In the genomic region with DNA sequence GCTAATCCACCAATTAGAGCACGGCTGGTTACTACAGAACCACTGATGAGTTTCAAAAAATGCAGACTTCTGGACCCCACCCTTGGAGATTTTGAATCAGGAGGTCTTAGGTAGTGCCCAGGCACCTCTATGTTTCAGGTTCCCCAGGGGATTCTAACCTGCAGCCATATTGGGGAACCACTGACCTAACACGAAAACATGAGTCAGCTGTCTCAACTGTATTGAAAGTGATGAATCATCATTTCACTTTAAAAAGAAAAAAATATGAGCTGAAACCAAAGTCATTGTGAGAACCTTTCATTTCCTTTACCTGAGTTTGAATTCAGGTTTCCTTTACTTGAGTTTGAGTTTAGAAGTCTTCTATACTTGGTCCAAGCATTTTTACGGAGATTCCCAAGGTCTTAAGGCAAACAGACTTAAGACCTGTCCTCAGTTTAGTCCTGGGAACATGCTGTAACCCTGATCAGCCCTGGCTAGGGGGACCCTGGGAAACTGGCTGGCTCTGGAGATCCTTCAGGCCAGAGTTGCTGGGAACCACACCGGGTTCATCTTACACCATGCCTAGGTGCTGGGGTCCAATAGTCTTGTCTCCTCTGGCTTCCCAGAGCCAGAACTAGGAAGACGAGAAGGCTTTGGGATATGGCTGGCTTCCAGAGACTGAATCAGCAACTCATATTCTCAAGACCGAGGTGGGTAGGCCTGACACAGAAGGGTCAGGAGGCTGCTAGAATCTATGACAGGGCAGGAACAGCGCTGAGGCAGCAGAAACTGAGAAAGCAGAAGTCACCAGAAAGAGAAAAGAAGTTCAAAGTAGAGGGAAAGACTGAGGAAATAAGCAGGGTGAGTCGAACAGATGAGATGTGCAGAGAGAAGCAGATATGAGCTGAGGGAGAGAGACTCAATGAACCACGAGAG, we compare ENCODE assay signal across 9 cellular contexts. TPM values are rescaled to one million over a fixed set of nuclear protein-coding genes. Genes with fewer than 3 reads are reported as not detected.
A peak's percentile ranks its signal among the peaks of the same experiment; 100 is the strongest.
DNase-seq lines count a peak whose midpoint lies in the region; ATAC-seq and TF ChIP-seq lines count a peak whose summit lies in the region.
"Had no signal": no experiment of that assay in that cellular context is flagged by ENCODE, and none has a peak within 500 bp of the region (broad histone marks: within the 10 kb centered on the region; RNA-seq: fewer than 3 reads in every experiment).

No MANE protein-coding gene starts in this region.

- TF ChIP-seq CTCF in fibroblast of villous mesenchyme (IDR thresholded peaks at IDR 0.05; ENCODE audit: insufficient read depth, low read depth, low read length) (no peak), type B pancreatic cell (conservative IDR thresholded peaks at IDR 0.05) (no peak)

- no peaks in the 10 kb centered on the region for H3K27me3 Mint-ChIP-seq in type B pancreatic cell

- no peak overlapping the region for H3K4me3 Mint-ChIP-seq in type B pancreatic cell

- TF ChIP-seq POLR2A in GM19193 (IDR thresholded peaks at IDR 0.05; ENCODE audit: extremely low read depth, insufficient read depth, insufficient read length) = peak; percentile 41

- H3K27ac Mint-ChIP-seq in type B pancreatic cell = no peak overlapping the region

- H3K4me3 ChIP-seq in fibroblast of villous mesenchyme (ENCODE audit: low read depth, low read length) = no peak overlapping the region
- H3K4me3 ChIP-seq: tibial nerve had no signal

- peak; percentile 56 for DNase-seq in Ammon's horn (ENCODE audit: low spot score)
- peak; percentile 36 for DNase-seq in SKM-1 treated with dmso at 0.1 percent for 144 hours (lab: John Stamatoyannopoulos, UW; ENCODE audit: unreplicated experiment)
- peak; percentile 76 for DNase-seq in fibroblast of villous mesenchyme (ENCODE audit: low read depth)
- peak; percentile 44 for DNase-seq in stimulated activated CD8-positive, alpha-beta memory T cell treated with anti-CD3 and anti-CD28 coated beads, Interleukin-4, amount 100 ng/mL, for 48 hours
- DNase-seq in type B pancreatic cell (ENCODE audit: extremely low spot score, unreplicated experiment) = no peak
- no peak for DNase-seq in cortex of kidney (lab: John Stamatoyannopoulos, UW)

- H3K9me3 Mint-ChIP-seq in type B pancreatic cell = no peaks in the 10 kb centered on the region

- no peaks in the 10 kb centered on the region for H3K36me3 Mint-ChIP-seq in type B pancreatic cell

- no peaks in the 10 kb centered on the region for H3K4me1 Mint-ChIP-seq in type B pancreatic cell (ENCODE audit: unreplicated experiment)

- peak; percentile 71 for ATAC-seq in HG03103 (IDR thresholded peaks at IDR 0.05; ENCODE audit: low read depth, unreplicated experiment)

RNA-seq across cellular contexts. Expression of a gene that starts 16.5 kb away (rescaled TPM):
- total RNA-seq in fibroblast of villous mesenchyme (31.6 and 59.6 TPM in 2 replicates), type B pancreatic cell (ENCODE audit: low replicate concordance) (not detected in 2 replicates)

RNA-seq across cellular contexts. Expression of a gene that starts 43.5 kb away (rescaled TPM):
- total RNA-seq in fibroblast of villous mesenchyme (10.3 and 12.1 TPM in 2 replicates), type B pancreatic cell (ENCODE audit: low replicate concordance) (1.2 and 1.4 TPM in 2 replicates)

RNA-seq across cellular contexts. Expression of a gene that starts 56.1 kb away (rescaled TPM):
- total RNA-seq in fibroblast of villous mesenchyme = 17.7 and 20.3 TPM in 2 replicates
- 25.6 and 25.9 TPM in 2 replicates for total RNA-seq in type B pancreatic cell (ENCODE audit: low replicate concordance)

Comparison
In these comparisons a context has a peak if more than half of its experiments do, and no peak if none do; other contexts are left out.
1. DNase-seq: peak in Ammon's horn (single experiment), SKM-1 treated with dmso at 0.1 percent for 144 hours (single experiment), fibroblast of villous mesenchyme (single experiment) and stimulated activated CD8-positive, alpha-beta memory T cell treated with anti-CD3 and anti-CD28 coated beads, Interleukin-4, amount 100 ng/mL, for 48 hours (single experiment); none in type B pancreatic cell (single experiment) and cortex of kidney (single experiment).
2. RNA of a gene that starts 16.5 kb away (total RNA-seq): 31.6 to 59.6 TPM in fibroblast of villous mesenchyme; not detected in type B pancreatic cell; every median in the first group is over 10 times any median in the second.